In the genomic region with DNA sequence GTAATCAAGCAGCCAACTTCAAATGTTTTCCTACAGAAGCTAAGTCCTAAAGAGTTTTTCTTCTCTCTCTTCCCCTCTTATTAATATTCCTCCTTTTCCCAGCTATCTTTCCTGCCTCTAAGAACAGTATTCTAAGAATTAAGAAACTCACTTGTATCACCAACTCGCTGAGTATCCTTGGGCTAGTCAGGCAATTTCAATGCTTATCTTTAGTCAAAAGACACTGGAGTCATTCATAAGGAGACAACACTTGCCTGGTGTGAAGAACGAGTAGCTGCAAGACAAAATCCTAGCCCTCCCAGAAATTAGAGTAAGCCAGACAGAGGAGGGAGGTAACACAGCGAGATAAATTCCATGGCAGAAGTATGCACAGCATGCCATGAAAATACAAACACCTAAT, we compare ENCODE assay signal across 11 cellular contexts. TPM values are rescaled to one million over a fixed set of nuclear protein-coding genes. Genes with fewer than 3 reads are reported as not detected.
A peak's percentile ranks its signal among the peaks of the same experiment; 100 is the strongest.
DNase-seq lines count a peak whose midpoint lies in the region; ATAC-seq, FAIRE-seq and TF ChIP-seq lines count a peak whose summit lies in the region.
"Had no signal": no experiment of that assay in that cellular context is flagged by ENCODE, and none has a peak within 500 bp of the region (broad histone marks: within the 10 kb centered on the region; RNA-seq: fewer than 3 reads in every experiment).

No MANE protein-coding gene starts in this region.

- no peak overlapping the region for H3K9ac ChIP-seq in astrocyte (ENCODE audit: low read length)

- peaks cover 16% of the 10 kb centered on the region for H3K36me3 Mint-ChIP-seq in astrocyte (ENCODE audit: low read depth, unreplicated experiment)

- H3K36me3 ChIP-seq in cardiac muscle cell, result no peaks in the 10 kb centered on the region
- H3K36me3 ChIP-seq in astrocyte (ENCODE audit: insufficient read depth, low read length), result no peaks in the 10 kb centered on the region
- H3K36me3 ChIP-seq in muscle layer of duodenum (ENCODE audit: control insufficient read depth in 1 of 2, insufficient read depth in 2 of 2, low read length in 2 of 2), result peaks cover 0 to under 1% of the 10 kb centered on the region in 2 donors
- H3K36me3 ChIP-seq in tibial artery, result no peaks in the 10 kb centered on the region

- ATAC-seq in Right ventricle myocardium inferior (no peak), GM21528 (IDR thresholded peaks at IDR 0.05; ENCODE audit: low FRiP score, unreplicated experiment) (no peak)

- TF ChIP-seq CTCF in cardiac muscle cell (IDR thresholded peaks at IDR 0.05; ENCODE audit: low read depth, low read length) (no peak), astrocyte (IDR thresholded peaks at IDR 0.05; ENCODE audit: insufficient read depth, low read depth, low read length) (no peak), tibial artery (IDR thresholded peaks at IDR 0.05) (no peak), GM10248 (IDR thresholded peaks at IDR 0.05; ENCODE audit: control extremely low read depth, extremely low read depth, low read depth, missing control alignments) (no peak)

- POLR2A ChIA-PET in GM10248 (lab: Yijun Ruan, JAX), result no interaction called here

- H3K4me3 Mint-ChIP-seq in astrocyte (ENCODE audit: unreplicated experiment), result peak overlapping the region; percentile 17

- H3K79me2 ChIP-seq in astrocyte (ENCODE audit: insufficient read depth, low read length), result peaks cover 100% of the 10 kb centered on the region

- peaks cover 62% of the 10 kb centered on the region for H3K4me1 Mint-ChIP-seq in astrocyte (ENCODE audit: low read depth, unreplicated experiment)

- DNase-seq in cardiac muscle cell (ENCODE audit: low read depth in 1 of 2, low spot score in 1 of 2) (no peak), Right ventricle myocardium inferior (ENCODE audit: missing footprints) (no peak), astrocyte (ENCODE audit: low read depth) (no peak), tibial artery (no peak), ecto neural progenitor cell (ENCODE audit: low spot score) (no peak), GM10248 (ENCODE audit: extremely low spot score) (no peak)
- DNase-seq: effector memory CD4-positive, alpha-beta T cell had no signal

- H3K9me3 ChIP-seq in cardiac muscle cell (ENCODE audit: low read depth), result no peaks in the 10 kb centered on the region
- H3K9me3 ChIP-seq in astrocyte (ENCODE audit: insufficient read depth, low read depth, low read length), result no peaks in the 10 kb centered on the region
- H3K9me3 ChIP-seq in muscle layer of duodenum (ENCODE audit: control insufficient read depth in 1 of 2, low read length in 2 of 2), result no peaks in the 10 kb centered on the region
- H3K9me3 ChIP-seq in tibial artery, result no peaks in the 10 kb centered on the region

- H3K27me3 ChIP-seq in cardiac muscle cell, result no peaks in the 10 kb centered on the region
- no peaks in the 10 kb centered on the region for H3K27me3 ChIP-seq in astrocyte (ENCODE audit: insufficient read depth, low read length)
- no peaks in the 10 kb centered on the region for H3K27me3 ChIP-seq in muscle layer of duodenum (ENCODE audit: low read depth, low read length)
- no peaks in the 10 kb centered on the region for H3K27me3 ChIP-seq in tibial artery

- CTCF ChIA-PET in GM10248 (lab: Yijun Ruan, JAX), result interaction anchor here (1.7 kb wide), 1 partner anchor 11 kb away, joined by 7 read pairs; a partner anchor contains a TSS

- H3K27me3 Mint-ChIP-seq in astrocyte (ENCODE audit: low read depth, unreplicated experiment), result no peaks in the 10 kb centered on the region

- intact Hi-C loops in Right ventricle myocardium inferior (cut with DNase I), result no loop called here
- intact Hi-C loops in tibial artery (cut with DNase I; ENCODE audit: low total_unique reads), result no loop called here

- H3K4me1 ChIP-seq in cardiac muscle cell (ENCODE audit: low read depth) (peaks cover 50% of the 10 kb centered on the region), astrocyte (ENCODE audit: insufficient read depth, low read length) (peaks cover 28% of the 10 kb centered on the region), muscle layer of duodenum (ENCODE audit: control insufficient read depth in 1 of 2, insufficient read depth in 2 of 2, low read length in 2 of 2) (peaks cover 25 to 78% of the 10 kb centered on the region in 2 donors), tibial artery (peaks cover under 1 to 100% (median 51%) of the 10 kb centered on the region in 4 donors)

- H2AFZ ChIP-seq in astrocyte (ENCODE audit: low read depth, low read length), result no peak overlapping the region

- no peak for FAIRE-seq in astrocyte (lab: Jason Lieb, UNC)
- FAIRE-seq: HTR-8/SVneo, keratinocyte had no signal

- peaks cover 97% of the 10 kb centered on the region for H4K20me1 ChIP-seq in astrocyte (ENCODE audit: insufficient read depth, low read length)

- no peaks in the 10 kb centered on the region for H3K9me3 Mint-ChIP-seq in astrocyte (ENCODE audit: unreplicated experiment)

- no peak overlapping the region for H3K27ac Mint-ChIP-seq in astrocyte (ENCODE audit: unreplicated experiment)

- H3K4me2 ChIP-seq in astrocyte (ENCODE audit: low read length), result no peak overlapping the region

- no peak overlapping the region for H3K4me3 ChIP-seq in cardiac muscle cell
- H3K4me3 ChIP-seq in astrocyte (ENCODE audit: insufficient read depth, low read depth, low read length), result no peak overlapping the region
- no peak overlapping the region for H3K4me3 ChIP-seq in muscle layer of duodenum (ENCODE audit: low read depth in 1 of 2, low read length in 2 of 2)
- H3K4me3 ChIP-seq in tibial artery, result no peak overlapping the region

- H3K27ac ChIP-seq in cardiac muscle cell (peak overlapping the region; percentile 68), astrocyte (ENCODE audit: low read depth, low read length) (no peak overlapping the region), muscle layer of duodenum (ENCODE audit: low read length) (peak overlapping the region; percentile 28), tibial artery (peak overlapping the region; percentile 6 to 40)

RNA-seq across cellular contexts. Expression of a gene that starts 10.7 kb away (rescaled TPM):
- total RNA-seq in cardiac muscle cell (139 and 147 TPM in 2 replicates), Right ventricle myocardium inferior (26.8 TPM), astrocyte (69.7 and 70.3 TPM in 2 replicates)
- polyA plus RNA-seq in cardiac muscle cell, result 62.9 and 76.5 TPM in 2 replicates
